ENCODE assay signal across 20 cellular contexts in the genomic region with DNA sequence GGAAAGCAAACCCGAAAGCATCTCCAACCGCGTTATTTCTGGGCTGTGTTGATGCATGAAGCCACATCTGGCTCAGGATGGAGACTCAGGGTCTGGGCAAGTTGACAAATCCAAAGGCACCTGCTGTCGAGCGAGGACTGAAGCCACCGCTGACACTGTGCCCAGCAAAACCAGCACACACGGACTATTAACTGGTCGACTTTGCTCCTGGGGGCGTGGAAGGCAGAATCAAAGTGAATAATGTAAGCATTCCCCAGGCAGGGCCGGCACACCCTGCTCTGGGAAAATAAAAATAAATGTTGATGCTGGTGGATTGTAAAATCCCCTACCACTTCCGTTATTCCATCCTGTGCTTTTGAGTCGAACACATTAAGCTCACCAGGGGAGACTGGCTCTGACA.
DNase-seq lines count a peak whose midpoint lies in the region; ATAC-seq, FAIRE-seq and TF ChIP-seq lines count a peak whose summit lies in the region.
"Had no signal": no experiment of that assay in that cellular context is flagged by ENCODE, and none has a peak within 500 bp of the region (broad histone marks: within the 10 kb centered on the region; RNA-seq: fewer than 3 reads in every experiment).

No MANE protein-coding gene starts in this region.

- H3K27ac ChIP-seq in small intestine (ENCODE audit: low read depth in 1 of 2, low read length in 1 of 2) (no peak overlapping the region), PC-9 (no peak overlapping the region)
- H3K27ac ChIP-seq: 22Rv1 had no signal

- no peaks in the 10 kb centered on the region for H3K9me2 ChIP-seq in PC-9 (ENCODE audit: insufficient read depth)
- H3K9me2 ChIP-seq: SK-N-SH had no signal

- no peaks in the 10 kb centered on the region for H3K4me1 ChIP-seq in small intestine (ENCODE audit: control insufficient read depth in 2 of 2, insufficient read depth in 1 of 2, low read depth in 1 of 2, low read length in 1 of 2)
- H3K4me1 ChIP-seq in PC-9 (replicated peaks; ENCODE audit: insufficient read depth) = no peaks in the 10 kb centered on the region

- no peaks in the 10 kb centered on the region for H4K20me1 ChIP-seq in PC-9 (ENCODE audit: insufficient read depth)

- 31 to 66% (median 55%) methylated on average over 12 of the region's 12 CpGs for WGBS in small intestine, 3 donors

- intact Hi-C loops in PC-9 (cut with micrococcal nuclease; ENCODE audit: unreplicated experiment) = no loop called here

- FAIRE-seq in small intestine (lab: Jason Lieb, UNC) = no peak
- FAIRE-seq: GM12891, GM18507, HepG2 had no signal

- no peaks in the 10 kb centered on the region for H3K9me3 ChIP-seq in small intestine (ENCODE audit: control insufficient read depth, low read depth)
- H3K9me3 ChIP-seq in PC-9 (ENCODE audit: insufficient read depth, low read depth) = no peaks in the 10 kb centered on the region
- H3K9me3 ChIP-seq: Caco-2, SK-N-SH had no signal

- H3K79me2 ChIP-seq in PC-9 (ENCODE audit: low read depth) = no peaks in the 10 kb centered on the region

- H3K4me3 ChIP-seq in small intestine (ENCODE audit: low read depth in 1 of 2, low read length in 2 of 2) (no peak overlapping the region), PC-9 (no peak overlapping the region)

- no TSS peak for BruUV-seq in PC-9 (replicated peaks; lab: Mats Ljungman, UMichigan)

- peak; percentile 54 for DNase-seq in NCI-H1105 treated with DMSO at 0.1 percent for 48 hours (lab: John Stamatoyannopoulos, UW)
- no peak for DNase-seq in NCI-H1105 (lab: John Stamatoyannopoulos, UW)
- peak; percentile 78 for DNase-seq in NCI-H1092 (lab: John Stamatoyannopoulos, UW)
- DNase-seq in RPMI8226 = peak; percentile 20
- peak; percentile 74 for DNase-seq in small intestine
- DNase-seq in GM13977 (ENCODE audit: low spot score) = no peak
- DNase-seq in PC-9 = no peak
- DNase-seq: AML-193, Caco-2, EL, KG1, NCI-H2171, NCI-H446 treated with DMSO at 0.1 percent for 48 hours, SHP77, SK-N-SH had no signal

- H3K36me3 ChIP-seq in small intestine (ENCODE audit: control insufficient read depth in 2 of 2, insufficient read depth in 2 of 2, low read length in 2 of 2) = no peaks in the 10 kb centered on the region
- no peaks in the 10 kb centered on the region for H3K36me3 ChIP-seq in PC-9 (ENCODE audit: low read depth)

- ATAC-seq in GM19467 (IDR thresholded peaks at IDR 0.05; ENCODE audit: unreplicated experiment) = no peak
- ATAC-seq: HepG2 had no signal

- no peaks in the 10 kb centered on the region for H3F3A ChIP-seq in PC-9 (ENCODE audit: insufficient read depth, low read depth)

- H3K4me2 ChIP-seq in PC-9 = no peak overlapping the region
- H3K4me2 ChIP-seq: SK-N-SH had no signal

- CTCF ChIA-PET in PC-9 (lab: Charles Lee) = no interaction called here

- TF ChIP-seq CTCF in GM13977 (IDR thresholded peaks at IDR 0.05; ENCODE audit: extremely low read depth, insufficient read depth, missing control alignments) = no peak
- no peak for TF ChIP-seq CTCF in PC-9 (conservative IDR thresholded peaks at IDR 0.05)

- POLR2A ChIA-PET in PC-9 (lab: Charles Lee; ENCODE audit: unreplicated experiment) = no interaction called here

- no peaks in the 10 kb centered on the region for H3K27me3 ChIP-seq in small intestine (ENCODE audit: control insufficient read depth in 2 of 2, insufficient read depth in 2 of 2, low read length in 2 of 2)
- peaks cover 51% of the 10 kb centered on the region for H3K27me3 ChIP-seq in PC-9 (ENCODE audit: insufficient read depth, low read depth)

- no peak overlapping the region for H2AFZ ChIP-seq in PC-9

- in situ Hi-C loops in GM13977 (cut with MboI; ENCODE audit: low pct_unique_long_range_greater_than_20kb, low sequenced_read_pairs, unreplicated experiment) = no loop called here

Comparison
In these comparisons a context has a peak if more than half of its experiments do, and no peak if none do; other contexts are left out.
1. DNase-seq: peak in NCI-H1105 treated with DMSO at 0.1 percent for 48 hours (single experiment), NCI-H1092 (single experiment), RPMI8226 (single experiment) and small intestine (single experiment); none in NCI-H1105 (single experiment), GM13977 (single experiment) and PC-9 (0 of 2).